29 cellular contexts compared by ENCODE assay signal in the genomic region with DNA sequence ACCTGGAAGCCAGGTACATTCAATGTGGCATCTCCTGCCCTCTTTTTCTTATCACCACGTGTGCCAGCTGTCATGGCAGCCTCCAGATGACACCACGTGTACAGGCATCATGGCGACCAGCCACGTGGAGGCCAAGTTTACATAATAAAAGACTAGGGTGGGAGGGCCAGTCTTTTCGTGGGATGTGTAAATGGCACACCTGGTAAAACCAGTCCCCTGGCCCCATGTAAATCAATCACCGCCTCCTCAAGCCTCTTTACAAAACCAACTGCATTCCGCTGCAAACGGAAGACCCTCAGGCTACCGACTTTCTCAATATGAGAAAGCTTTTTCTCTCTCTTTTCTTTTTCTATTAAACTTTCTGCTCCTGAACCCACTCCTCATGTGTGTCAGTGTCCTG.
DNase-seq lines count a peak whose midpoint lies in the region; ATAC-seq, FAIRE-seq and TF ChIP-seq lines count a peak whose summit lies in the region.
"Had no signal": no experiment of that assay in that cellular context is flagged by ENCODE, and none has a peak within 500 bp of the region (broad histone marks: within the 10 kb centered on the region; RNA-seq: fewer than 3 reads in every experiment).

No MANE protein-coding gene starts in this region.

- H3K14ac ChIP-seq in trophoblast cell (ENCODE audit: low read length) = no peak overlapping the region

- no peak for FAIRE-seq in K562 (lab: Jason Lieb, UNC)
- FAIRE-seq: GM12891, RCC 7860 had no signal

- in situ Hi-C loops in K562 (cut with MboI) = no loop called here

- H3K27me3 ChIP-seq in HUES6 (ENCODE audit: control insufficient read depth, insufficient read depth, low read length) (no peaks in the 10 kb centered on the region), K562 (ENCODE audit: control insufficient read depth in 2 of 2, insufficient read depth in 2 of 2, low read length in 2 of 2) (no peaks in the 10 kb centered on the region), iPS-18a (ENCODE audit: control insufficient read depth, insufficient read depth, low read length) (no peaks in the 10 kb centered on the region), trophoblast cell (ENCODE audit: insufficient read depth, low read length) (no peaks in the 10 kb centered on the region), stomach (no peaks in the 10 kb centered on the region)
- H3K27me3 ChIP-seq: dorsolateral prefrontal cortex, heart right ventricle, tibial nerve had no signal

- no peak overlapping the region for H4K91ac ChIP-seq in trophoblast cell (ENCODE audit: low read depth, low read length)

- H3K79me2 ChIP-seq in K562 (ENCODE audit: control insufficient read depth, insufficient read depth, low read length) (no peaks in the 10 kb centered on the region), trophoblast cell (ENCODE audit: control insufficient read depth, insufficient read depth, low read length, poor library complexity) (no peaks in the 10 kb centered on the region)

- H2AFZ ChIP-seq in K562 (ENCODE audit: low read depth, low read length) (peak overlapping the region; percentile 60), trophoblast cell (ENCODE audit: insufficient read depth, low read length, poor library complexity) (no peak overlapping the region)

- peak overlapping the region; percentile 90 for H3K27ac ChIP-seq in HUES6 (ENCODE audit: low read depth, low read length)
- no peak overlapping the region for H3K27ac ChIP-seq in K562 (ENCODE audit: extremely low read depth, low read depth, low read length)
- H3K27ac ChIP-seq in iPS-18a (ENCODE audit: low read length) = no peak overlapping the region
- H3K27ac ChIP-seq in trophoblast cell (ENCODE audit: low read depth, low read length) = no peak overlapping the region
- H3K27ac ChIP-seq in stomach = no peak overlapping the region
- H3K27ac ChIP-seq: dorsolateral prefrontal cortex, heart right ventricle, KMS-11, lower lobe of right lung, tibial nerve had no signal

- H3K9ac ChIP-seq in HUES6 (ENCODE audit: low read length) = peak overlapping the region; percentile 67
- no peak overlapping the region for H3K9ac ChIP-seq in K562 (ENCODE audit: insufficient read depth in 1 of 2, low read depth in 2 of 2, low read length in 2 of 2)
- peak overlapping the region; percentile 8 for H3K9ac ChIP-seq in iPS-18a (ENCODE audit: low read length)
- H3K9ac ChIP-seq in trophoblast cell (ENCODE audit: low read length) = no peak overlapping the region
- H3K9ac ChIP-seq: KMS-11 had no signal

- H3K79me1 ChIP-seq in trophoblast cell (ENCODE audit: low read length) = no peaks in the 10 kb centered on the region

- no peak overlapping the region for H4K12ac ChIP-seq in trophoblast cell (ENCODE audit: low read depth, low read length)

- no peak overlapping the region for H2BK12ac ChIP-seq in trophoblast cell (ENCODE audit: low read length)

- intact Hi-C loops in K562 (cut with micrococcal nuclease) (no loop called here), stomach (cut with DNase I; ENCODE audit: low total_unique reads) (no loop called here), Right ventricle myocardium inferior (cut with DNase I) (no loop called here)

- DNase-seq in K562 (ENCODE audit: extremely low read depth in 1 of 4, low spot score in 3 of 4) (no peak), trophoblast cell (no peak), GM19238 (ENCODE audit: insufficient read length, low spot score) (no peak), stomach (no peak), Right ventricle myocardium inferior (ENCODE audit: missing footprints) (no peak)
- DNase-seq: activated CD4-positive, alpha-beta T cell treated with anti-CD3 and anti-CD28 coated beads for 4 hours; activated CD8-positive, alpha-beta memory T cell treated with anti-CD3 and anti-CD28 coated beads for 24 hours; activated effector memory CD4-positive, alpha-beta T cell treated with Interleukin-2 at 50 U/mL for 16 hours; activated T-cell treated with anti-CD3 and anti-CD28 coated beads for 4 hours; C1 segment of cervical spinal cord; COR-L47; dorsolateral prefrontal cortex; foreskin melanocyte; heart right ventricle; lower lobe of right lung; mucosa of descending colon; natural killer cell; NCI-H2081; NCI-H345; NCI-H774; SIG-M5; stimulated activated CD4-positive, alpha-beta T cell treated with anti-CD3 and anti-CD28 coated beads, Interleukin-4, amount 100 ng/mL, for 24 hours had no signal

- H3K18ac ChIP-seq in trophoblast cell (ENCODE audit: low read length) = no peak overlapping the region

- no peak for TF ChIP-seq CTCF in K562 (IDR thresholded peaks at IDR 0.05 in 2 of 3, conservative IDR thresholded peaks at IDR 0.05 in 1 of 3; ENCODE audit: insufficient read depth in 2 of 3, low read depth in 1 of 3, low read length in 3 of 3)
- no peak for TF ChIP-seq CTCF in stomach (IDR thresholded peaks at IDR 0.05)

- H3K9me3 ChIP-seq in HUES6 (ENCODE audit: control insufficient read depth, insufficient read depth, low read depth, low read length) = peaks cover 27% of the 10 kb centered on the region
- H3K9me3 ChIP-seq in K562 (replicated peaks; ENCODE audit: control insufficient read depth, insufficient read depth, low read depth, low read length) = peaks cover 3% of the 10 kb centered on the region; the same call in 1 of the 2 replicates
- peaks cover 13% of the 10 kb centered on the region for H3K9me3 ChIP-seq in iPS-18a (ENCODE audit: control insufficient read depth, low read depth, low read length)
- no peaks in the 10 kb centered on the region for H3K9me3 ChIP-seq in trophoblast cell (ENCODE audit: insufficient read depth, low read depth, low read length)
- peaks cover 0 to 17% (median 10%) of the 10 kb centered on the region in 4 donors for H3K9me3 ChIP-seq in stomach
- H3K9me3 ChIP-seq: lower lobe of right lung had no signal

- no peak for ATAC-seq in K562
- ATAC-seq in Right ventricle myocardium inferior = no peak
- ATAC-seq: activated naive CD4-positive, alpha-beta T cell treated with anti-CD3 and anti-CD28 coated beads, Interleukin-2, amount 50 U/mL, for 72 hours; heart right ventricle; lower lobe of right lung; mucosa of descending colon; natural killer cell had no signal

- H3K36me3 ChIP-seq in HUES6 (ENCODE audit: control insufficient read depth, insufficient read depth, low read length) (no peaks in the 10 kb centered on the region), K562 (ENCODE audit: control insufficient read depth, insufficient read depth, low read length) (no peaks in the 10 kb centered on the region), iPS-18a (ENCODE audit: control insufficient read depth, low read depth, low read length) (no peaks in the 10 kb centered on the region), trophoblast cell (ENCODE audit: control insufficient read depth in 1 of 2, insufficient read depth in 2 of 2, low read length in 2 of 2) (no peaks in the 10 kb centered on the region), stomach (no peaks in the 10 kb centered on the region)
- H3K36me3 ChIP-seq: heart right ventricle, lower lobe of right lung, tibial nerve had no signal

- no peak overlapping the region for H2BK5ac ChIP-seq in trophoblast cell (ENCODE audit: low read depth, low read length, poor library complexity)

- H3K4ac ChIP-seq in trophoblast cell (ENCODE audit: low read depth, low read length) = no peak overlapping the region

- CTCF ChIA-PET in K562 (lab: Yijun Ruan, JAX; ENCODE audit: low intra/inter-chr PET ratio) = no interaction called here

- TF ChIP-seq POLR2A in K562 (conservative IDR thresholded peaks at IDR 0.05) (no peak), stomach (IDR thresholded peaks at IDR 0.05) (no peak)

- no peak overlapping the region for H3K23ac ChIP-seq in trophoblast cell (ENCODE audit: low read length)

- BruUV-seq in K562 (replicated peaks; lab: Mats Ljungman, UMichigan) = no TSS peak

- H2BK120ac ChIP-seq in trophoblast cell (ENCODE audit: insufficient read depth, low read length, poor library complexity) = no peak overlapping the region

- 24% methylated on average over 8 of the region's 9 CpGs for WGBS in K562 (ENCODE audit: insufficient coverage, low coverage, missing lambda C conversion rate)
- WGBS in trophoblast cell (ENCODE audit: extremely low coverage, insufficient coverage, insufficient read length) = no CpG with 5 or more reads among the region's 9 CpGs
- 55 to 62% (median 61%) methylated on average over 9 of the region's 9 CpGs for WGBS in stomach, 5 donors

- H4K20me1 ChIP-seq in K562 (replicated peaks; ENCODE audit: control insufficient read depth, insufficient read depth, low read length) = no peaks in the 10 kb centered on the region

- POLR2A ChIA-PET in K562 (lab: Yijun Ruan, JAX) = no interaction called here

- H3K4me2 ChIP-seq in K562 (ENCODE audit: insufficient read depth, low read length) (no peak overlapping the region), trophoblast cell (ENCODE audit: low read length) (peak overlapping the region; percentile 46)
- H3K4me2 ChIP-seq: KMS-11 had no signal

- H3K4me1 ChIP-seq in HUES6 (ENCODE audit: control insufficient read depth, insufficient read depth, low read length) (peaks cover 9% of the 10 kb centered on the region), K562 (replicated peaks in 1 of 2; ENCODE audit: control insufficient read depth in 2 of 2, insufficient read depth in 2 of 2, low read length in 2 of 2) (no peaks in the 10 kb centered on the region; a peak in 1 of 5 replicates), iPS-18a (ENCODE audit: control insufficient read depth, low read depth, low read length) (peaks cover 6% of the 10 kb centered on the region), trophoblast cell (ENCODE audit: control insufficient read depth in 1 of 2, insufficient read depth in 2 of 2, low read length in 2 of 2) (peaks cover 2% of the 10 kb centered on the region in 2 experiments), stomach (no peaks in the 10 kb centered on the region)
- H3K4me1 ChIP-seq: heart right ventricle, lower lobe of right lung, tibial nerve had no signal

- H3K4me3 ChIP-seq in HUES6 (ENCODE audit: low read depth, low read length) = no peak overlapping the region
- no peak overlapping the region for H3K4me3 ChIP-seq in K562
- peak overlapping the region; percentile 1 for H3K4me3 ChIP-seq in iPS-18a (ENCODE audit: low read length)
- no peak overlapping the region for H3K4me3 ChIP-seq in trophoblast cell (ENCODE audit: low read depth, low read length)
- no peak overlapping the region for H3K4me3 ChIP-seq in stomach
- H3K4me3 ChIP-seq: dorsolateral prefrontal cortex, heart right ventricle, lower lobe of right lung, mucosa of descending colon, tibial nerve had no signal

- H3K9me1 ChIP-seq in K562 (ENCODE audit: control insufficient read depth, insufficient read depth, low read length) = no peaks in the 10 kb centered on the region

- TF ChIP-seq EP300 in K562 (IDR thresholded peaks at IDR 0.05; ENCODE audit: low read length) = no peak
- TF ChIP-seq EP300 in stomach (IDR thresholded peaks at IDR 0.05) = no peak

- no peak for TF ChIP-seq RAD21 in K562 (CRISPR knock-in tag; conservative IDR thresholded peaks at IDR 0.05 in 1 of 2, IDR thresholded peaks at IDR 0.05 in 1 of 2)

- no peak overlapping the region for H4K8ac ChIP-seq in trophoblast cell (ENCODE audit: low read depth, low read length)

- H2AK5ac ChIP-seq in trophoblast cell (ENCODE audit: low read length) = no peak overlapping the region

Comparison
In these comparisons a context has a peak if more than half of its experiments do, and no peak if none do; other contexts are left out.
1. H3K9ac ChIP-seq: peak in HUES6 (single experiment) and iPS-18a (single experiment); none in K562 (0 of 2) and trophoblast cell (single experiment).